18 cellular contexts compared by ENCODE assay signal in genomic region chr6:5644523-5645183, GRCh38.
"Had no signal": no experiment of that assay in that cellular context is flagged by ENCODE, and none has a peak within 500 bp of the region (broad histone marks: within the 10 kb centered on the region; RNA-seq: fewer than 3 reads in every experiment).

No MANE protein-coding gene starts in this region.

- H3K27me3 Mint-ChIP-seq: activated CD4-positive, alpha-beta memory T cell treated with anti-CD3 and anti-CD28 coated beads, Interleukin-2, amount 10 ng/mL, durations not matched to agents 7 days and 5 days; activated CD4-positive, alpha-beta T cell treated with anti-CD3 and anti-CD28 coated beads for 36 hours; activated naive CD8-positive, alpha-beta T cell; stimulated activated naive B cell treated with anti-CD40 and anti-IgM and Interleukin-4, amounts not matched to agents 10 μg/mL and 1 μg/mL and 100 μg/mL, for 72 hours had no signal

- H3K4me1 Mint-ChIP-seq: activated CD4-positive, alpha-beta memory T cell treated with anti-CD3 and anti-CD28 coated beads, Interleukin-2, amount 10 ng/mL, durations not matched to agents 7 days and 5 days; activated CD4-positive, alpha-beta T cell treated with anti-CD3 and anti-CD28 coated beads for 36 hours had no signal

- H3K4me3 ChIP-seq: cardiac muscle cell, colonic mucosa, gastrocnemius medialis, heart right ventricle, neural progenitor cell, right atrium auricular region, transverse colon had no signal

- H3K27ac ChIP-seq: cardiac muscle cell, colonic mucosa, gastrocnemius medialis, neural progenitor cell, parathyroid adenoma, transverse colon, WERI-Rb-1 had no signal

- H3K4me1 ChIP-seq: colonic mucosa, parathyroid adenoma, transverse colon had no signal

- ATAC-seq: activated CD4-positive, alpha-beta T cell treated with anti-CD3 and anti-CD28 coated beads for 36 hours; gastrocnemius medialis; stimulated activated naive B cell treated with anti-CD40 and anti-IgM and Interleukin-4, amounts not matched to agents 10 μg/mL and 1 μg/mL and 100 μg/mL, for 72 hours had no signal

- DNase-seq: activated CD4-positive, alpha-beta memory T cell treated with anti-CD3 and anti-CD28 coated beads, Interleukin-2, amount 10 ng/mL, durations not matched to agents 7 days and 5 days; activated CD4-positive, alpha-beta T cell treated with anti-CD3 and anti-CD28 coated beads for 36 hours; activated gamma-delta T cell; activated T-cell treated with anti-CD3 and anti-CD28 coated beads, Interleukin-2, amount 50 U/mL, for 48 hours; colonic mucosa; gastrocnemius medialis; heart right ventricle; kidney; stimulated activated naive B cell treated with anti-CD40 and anti-IgM and Interleukin-4, amounts not matched to agents 10 μg/mL and 1 μg/mL and 100 μg/mL, for 72 hours; T1000; transverse colon; WERI-Rb-1 had no signal

- H3K27ac Mint-ChIP-seq: activated CD4-positive, alpha-beta memory T cell treated with anti-CD3 and anti-CD28 coated beads, Interleukin-2, amount 10 ng/mL, durations not matched to agents 7 days and 5 days; activated CD4-positive, alpha-beta T cell treated with anti-CD3 and anti-CD28 coated beads for 36 hours; activated naive CD8-positive, alpha-beta T cell; mesothelial cell of epicardium; neural progenitor cell had no signal

- H3K4me3 Mint-ChIP-seq: activated CD4-positive, alpha-beta memory T cell treated with anti-CD3 and anti-CD28 coated beads, Interleukin-2, amount 10 ng/mL, durations not matched to agents 7 days and 5 days; activated CD4-positive, alpha-beta T cell treated with anti-CD3 and anti-CD28 coated beads for 36 hours; activated naive CD8-positive, alpha-beta T cell; mesothelial cell of epicardium; neural progenitor cell; stimulated activated naive B cell treated with anti-CD40 and anti-IgM and Interleukin-4, amounts not matched to agents 10 μg/mL and 1 μg/mL and 100 μg/mL, for 72 hours had no signal

- H3K9me3 ChIP-seq: colonic mucosa had no signal

- H3K27me3 ChIP-seq: cardiac muscle cell, colonic mucosa, gastrocnemius medialis, heart right ventricle, neural progenitor cell, right atrium auricular region, transverse colon had no signal

- H3K36me3 ChIP-seq: cardiac muscle cell, colonic mucosa, gastrocnemius medialis, heart right ventricle, neural progenitor cell, right atrium auricular region, transverse colon, WERI-Rb-1 had no signal
